Comparison of ENCODE assay signal across 1 cellular context in the genomic region with DNA sequence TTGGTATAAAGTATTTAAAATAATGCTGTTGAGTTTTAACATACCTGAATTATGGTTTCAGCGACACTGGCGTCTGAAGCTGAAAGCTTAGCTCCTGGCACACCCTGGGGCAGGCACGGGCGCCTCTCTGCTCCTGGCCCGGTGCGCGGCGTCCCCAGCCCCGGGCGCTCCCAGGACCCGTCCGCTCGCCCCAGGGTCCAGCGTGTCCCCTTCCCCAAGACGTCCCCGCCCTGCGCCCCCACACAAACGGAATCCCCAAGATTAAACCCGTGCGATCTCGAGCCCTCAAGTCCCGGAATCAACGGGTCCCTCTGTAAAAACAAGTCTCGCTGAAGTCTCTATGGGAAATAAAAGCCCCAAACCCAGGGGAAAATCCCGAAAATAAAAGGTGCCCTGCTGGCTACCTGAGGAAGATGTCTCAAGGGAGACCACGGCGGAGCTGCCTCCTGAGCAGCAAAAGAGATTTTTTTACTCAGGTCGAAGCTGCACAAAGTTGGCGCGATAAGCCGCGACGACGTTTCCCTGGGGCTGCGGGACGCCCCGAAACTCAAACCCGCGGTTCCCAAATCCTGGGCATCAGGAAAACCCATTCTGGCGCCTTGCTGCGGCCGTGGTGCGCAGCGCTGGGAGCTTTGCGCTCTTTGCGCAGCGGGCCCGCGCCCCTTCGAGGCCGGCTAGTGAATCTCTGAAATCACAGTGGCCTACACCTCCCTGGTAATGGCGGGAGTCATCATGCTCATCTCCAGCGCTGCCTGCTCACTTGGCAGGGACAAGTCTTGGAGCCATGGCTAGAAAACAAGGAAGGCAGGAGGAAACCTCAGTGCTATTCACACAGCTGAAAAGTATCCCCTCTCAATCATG.
TF ChIP-seq lines count a peak whose summit lies in the region.

No MANE protein-coding gene starts in this region.

TF ChIP-seq in GM23338, 12 proteins besides CTCF, POLR2A, EP300 and RAD21 (continued from another document):
- TF ChIP-seq STAT1 (IDR thresholded peaks at IDR 0.05; ENCODE audit: unreplicated experiment) (no peak), EZH2 (IDR thresholded peaks at IDR 0.05; ENCODE audit: low read depth, unreplicated experiment) (peak; percentile 41), ZNF114 (CRISPR knock-in tag; IDR thresholded peaks at IDR 0.05) (0 out of 2 replicates have a peak, but pooled peaks have one; percentile 58)
